8 cellular contexts compared by ENCODE assay signal in genomic region chrX:11111038-11111851, GRCh38. TPM values are rescaled to one million over a fixed set of nuclear protein-coding genes. Genes with fewer than 3 reads are reported as not detected.
DNase-seq lines count a peak whose midpoint lies in the region; ATAC-seq and TF ChIP-seq lines count a peak whose summit lies in the region.

Gene HCCS, plus strand, starts transcription at chrX:11111332. Its CDS starts 729 bp downstream, at chrX:11112061.

- peaks cover 0 to 20% (median 4%) of the 10 kb centered on the region in 11 experiments; a peak in 9 of 22 replicates for H3K9me3 ChIP-seq in BLaER1 treated with 17β-estradiol and CSF1 and Interleukin-3, amounts not matched to agents 10 nM and 100 nM (replicated peaks in 1 of 11)
- no peaks in the 10 kb centered on the region for H3K9me3 ChIP-seq in colonic mucosa

- H3K4me1 ChIP-seq in BLaER1 treated with 17β-estradiol and CSF1 and Interleukin-3, amounts not matched to agents 10 nM and 100 nM, result peaks cover 23 to 36% (median 29%) of the 10 kb centered on the region in 10 experiments
- no peaks in the 10 kb centered on the region for H3K4me1 ChIP-seq in colonic mucosa

- peaks cover 17% of the 10 kb centered on the region for H3K36me3 Mint-ChIP-seq in activated CD4-positive, alpha-beta T cell treated with anti-CD3 and anti-CD28 coated beads, Interleukin-2, amount 10 ng/mL, durations not matched to agents 24 days and 14 days (ENCODE audit: low read depth)

- peak within 1 kb of the TSS; percentile 65 to 88 (median 72) for H3K4me2 ChIP-seq in BLaER1 treated with 17β-estradiol and CSF1 and Interleukin-3, amounts not matched to agents 10 nM and 100 nM

- H3K27ac ChIP-seq in BLaER1 treated with 17β-estradiol and CSF1 and Interleukin-3, amounts not matched to agents 10 nM and 100 nM, result peak within 1 kb of the TSS; percentile 80 to 92 (median 88)
- peak within 1 kb of the TSS; percentile 71 for H3K27ac ChIP-seq in colonic mucosa

- no peaks in the 10 kb centered on the region for H3K27me3 Mint-ChIP-seq in activated CD4-positive, alpha-beta T cell treated with anti-CD3 and anti-CD28 coated beads, Interleukin-2, amount 10 ng/mL, durations not matched to agents 24 days and 14 days

- H3K4me3 ChIP-seq in BLaER1 treated with 17β-estradiol and CSF1 and Interleukin-3, amounts not matched to agents 10 nM and 100 nM, result peak within 1 kb of the TSS; percentile 59 to 84 (median 74)
- peak within 1 kb of the TSS; percentile 35 for H3K4me3 ChIP-seq in colonic mucosa

- peak; percentile 92 for ATAC-seq in HG03439 (IDR thresholded peaks at IDR 0.05; ENCODE audit: unreplicated experiment)

- peak within 1 kb of the TSS; percentile 81 to 90 (median 87) for H3K9ac ChIP-seq in BLaER1 treated with 17β-estradiol and CSF1 and Interleukin-3, amounts not matched to agents 10 nM and 100 nM
- H3K9ac ChIP-seq in colonic mucosa (ENCODE audit: low read depth in 2 of 2, low read length in 2 of 2), result peak within 1 kb of the TSS; percentile 77 to 88

- DNase-seq in GM19238 (ENCODE audit: insufficient read length, low spot score) (peak; percentile 50), NCI-H526 treated with DMSO at 0.1 percent for 48 hours (lab: John Stamatoyannopoulos, UW) (peak; percentile 70), colonic mucosa (peak; percentile 85), left kidney (ENCODE audit: low read depth, low spot score) (peak; percentile 93)
- peak; percentile 95 for DNase-seq in activated CD4-positive, alpha-beta T cell treated with anti-CD3 and anti-CD28 coated beads, Interleukin-2, amount 10 ng/mL, durations not matched to agents 24 days and 14 days
- peak; percentile 79 to 82 for DNase-seq in stimulated activated CD4-positive, alpha-beta T cell treated with anti-CD3 and anti-CD28 coated beads, Interleukin-2, amount 100 ng/mL, for 24 hours

- peak within 1 kb of the TSS; percentile 92 for H3K4me3 Mint-ChIP-seq in activated CD4-positive, alpha-beta T cell treated with anti-CD3 and anti-CD28 coated beads, Interleukin-2, amount 10 ng/mL, durations not matched to agents 24 days and 14 days

- TF ChIP-seq CTCF in colonic mucosa (IDR thresholded peaks at IDR 0.05), result no peak

- peaks cover 71 to 100% (median 90%) of the 10 kb centered on the region in 11 experiments for H3K27me3 ChIP-seq in BLaER1 treated with 17β-estradiol and CSF1 and Interleukin-3, amounts not matched to agents 10 nM and 100 nM
- no peaks in the 10 kb centered on the region for H3K27me3 ChIP-seq in colonic mucosa

- H3K27ac Mint-ChIP-seq in activated CD4-positive, alpha-beta T cell treated with anti-CD3 and anti-CD28 coated beads, Interleukin-2, amount 10 ng/mL, durations not matched to agents 24 days and 14 days, result peak within 1 kb of the TSS; percentile 93

- H3K9me3 Mint-ChIP-seq in activated CD4-positive, alpha-beta T cell treated with anti-CD3 and anti-CD28 coated beads, Interleukin-2, amount 10 ng/mL, durations not matched to agents 24 days and 14 days, result no peaks in the 10 kb centered on the region

- intact Hi-C loops in activated CD4-positive, alpha-beta T cell treated with anti-CD3 and anti-CD28 coated beads, Interleukin-2, amount 10 ng/mL, durations not matched to agents 24 days and 14 days (cut with micrococcal nuclease), result loop anchor here (5.0 kb wide), 2 partner anchors 651 to 1099 kb away; no protein-coding TSS in a partner anchor
- intact Hi-C loops in colonic mucosa (cut with DNase I), result no loop called here

- peaks cover 17 to 25% (median 22%) of the 10 kb centered on the region in 11 experiments for H3K36me3 ChIP-seq in BLaER1 treated with 17β-estradiol and CSF1 and Interleukin-3, amounts not matched to agents 10 nM and 100 nM
- H3K36me3 ChIP-seq in colonic mucosa, result peaks cover 10% of the 10 kb centered on the region

- peaks cover 0 to 31% (median 15%) of the 10 kb centered on the region in 11 experiments; a peak in 12 of 22 replicates for H4K20me1 ChIP-seq in BLaER1 treated with 17β-estradiol and CSF1 and Interleukin-3, amounts not matched to agents 10 nM and 100 nM

- H3K4me1 Mint-ChIP-seq in activated CD4-positive, alpha-beta T cell treated with anti-CD3 and anti-CD28 coated beads, Interleukin-2, amount 10 ng/mL, durations not matched to agents 24 days and 14 days, result peaks cover 18% of the 10 kb centered on the region

RNA-seq across cellular contexts. Expression of gene HCCS, which starts in this region (rescaled TPM):
- 26.0 and 27.2 TPM in 2 replicates for total RNA-seq in activated CD4-positive, alpha-beta T cell treated with anti-CD3 and anti-CD28 coated beads, Interleukin-2, amount 10 ng/mL, durations not matched to agents 24 days and 14 days
- total RNA-seq in colonic mucosa, result 10 to 100 TPM; 35.7 to 43.7 TPM

Comparison
In these comparisons a context has a peak if more than half of its experiments do, and no peak if none do; other contexts are left out.
1. Peak in every context shown above with its lines: DNase-seq, ATAC-seq, H3K4me3 ChIP-seq and H3K27ac ChIP-seq.